In the genomic region with DNA sequence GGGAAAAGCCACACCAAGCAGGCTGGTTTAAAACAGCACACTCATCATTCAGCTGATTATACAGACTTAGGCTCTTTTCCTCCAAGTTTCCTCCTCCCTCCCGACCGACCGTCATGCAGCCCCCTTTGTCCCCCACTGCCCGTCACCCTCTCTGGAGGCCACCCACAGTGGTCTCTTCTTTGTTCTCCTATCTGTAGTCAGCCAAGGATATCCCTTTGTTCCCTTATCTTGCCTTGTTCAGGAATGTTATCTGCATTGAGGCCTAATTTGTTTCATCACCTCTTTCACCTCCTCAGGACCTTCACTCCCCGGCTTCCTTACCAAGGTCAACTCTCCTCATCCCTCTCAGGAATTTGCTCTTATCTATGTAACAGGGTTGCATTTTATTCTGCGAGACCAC, we compare ENCODE assay signal across 14 cellular contexts.
DNase-seq lines count a peak whose midpoint lies in the region; ATAC-seq and TF ChIP-seq lines count a peak whose summit lies in the region.
"Had no signal": no experiment of that assay in that cellular context is flagged by ENCODE, and none has a peak within 500 bp of the region (broad histone marks: within the 10 kb centered on the region; RNA-seq: fewer than 3 reads in every experiment).

No MANE protein-coding gene starts in this region.

- H3K79me1 ChIP-seq in mesendoderm (ENCODE audit: low read length): no peaks in the 10 kb centered on the region

- peak overlapping the region; percentile 96 for H2BK5ac ChIP-seq in mesendoderm (ENCODE audit: low read length)

- H3K27me3 ChIP-seq in HUES48 (ENCODE audit: control insufficient read depth, insufficient read depth, low read length) (no peaks in the 10 kb centered on the region), endodermal cell (ENCODE audit: control insufficient read depth, insufficient read depth, low read length, poor library complexity, severe bottlenecking) (no peaks in the 10 kb centered on the region), mesendoderm (ENCODE audit: insufficient read depth, low read length, poor library complexity) (no peaks in the 10 kb centered on the region), testis (no peaks in the 10 kb centered on the region)
- H3K27me3 ChIP-seq: BE2C had no signal

- peaks cover 9% of the 10 kb centered on the region for H3K27me3 Mint-ChIP-seq in endodermal cell (ENCODE audit: insufficient read depth)

- H3K9ac ChIP-seq in HUES48 (ENCODE audit: low read depth, low read length): no peak overlapping the region
- H3K9ac ChIP-seq in endodermal cell (ENCODE audit: extremely low read depth, low read length, poor library complexity, severe bottlenecking): peak overlapping the region; percentile 33
- H3K9ac ChIP-seq in mesendoderm (ENCODE audit: low read length): no peak overlapping the region

- H3K4me1 ChIP-seq in HUES48 (ENCODE audit: control insufficient read depth, insufficient read depth, low read length) (peaks cover 3% of the 10 kb centered on the region; the same call in 1 of the 2 replicates), endodermal cell (ENCODE audit: control insufficient read depth, insufficient read depth, low read length) (peaks cover 19% of the 10 kb centered on the region), mesendoderm (ENCODE audit: control insufficient read depth, low read depth, low read length) (peaks cover 14% of the 10 kb centered on the region), testis (peaks cover 9% of the 10 kb centered on the region)
- H3K4me1 ChIP-seq: A549, BE2C had no signal

- ATAC-seq in left colon: no peak

- H3K36me3 Mint-ChIP-seq in endodermal cell (ENCODE audit: low read depth): no peaks in the 10 kb centered on the region
- H3K36me3 Mint-ChIP-seq: CD4-positive, alpha-beta memory T cell had no signal

- no peak overlapping the region for H3K4me2 ChIP-seq in mesendoderm (ENCODE audit: low read length)
- H3K4me2 ChIP-seq: A549 had no signal

- intact Hi-C loops in testis (cut with DNase I; ENCODE audit: low total_unique reads): no loop called here
- intact Hi-C loops in left colon (cut with DNase I, micrococcal nuclease): no loop called here

- H3K27ac Mint-ChIP-seq in endodermal cell: peak overlapping the region; percentile 93
- H3K27ac Mint-ChIP-seq: CD4-positive, alpha-beta memory T cell had no signal

- H3K56ac ChIP-seq in mesendoderm (ENCODE audit: low read length): no peak overlapping the region

- peaks cover 32% of the 10 kb centered on the region for H3K4me1 Mint-ChIP-seq in endodermal cell
- H3K4me1 Mint-ChIP-seq: CD4-positive, alpha-beta memory T cell had no signal

- H3K9me3 Mint-ChIP-seq in endodermal cell: no peaks in the 10 kb centered on the region

- H3K27ac ChIP-seq in HUES48 (ENCODE audit: low read depth, low read length) (peak overlapping the region; percentile 23), endodermal cell (ENCODE audit: low read depth, low read length) (peak overlapping the region; percentile 50), mesendoderm (ENCODE audit: low read depth, low read length) (peak overlapping the region; percentile 71), testis (peak overlapping the region; percentile 26 to 77)
- H3K27ac ChIP-seq: A549, C4-2B had no signal

- no peak overlapping the region for H2AK5ac ChIP-seq in mesendoderm (ENCODE audit: low read length)

- TF ChIP-seq POLR2A in testis (IDR thresholded peaks at IDR 0.05): no peak

- H3K18ac ChIP-seq in mesendoderm (ENCODE audit: low read length): peak overlapping the region; percentile 89

- no peaks in the 10 kb centered on the region for H3K36me3 ChIP-seq in HUES48 (ENCODE audit: control insufficient read depth, insufficient read depth, low read length)
- no peaks in the 10 kb centered on the region for H3K36me3 ChIP-seq in endodermal cell (ENCODE audit: control insufficient read depth, insufficient read depth, low read length)
- H3K36me3 ChIP-seq in mesendoderm (ENCODE audit: control insufficient read depth, insufficient read depth, low read length): no peaks in the 10 kb centered on the region
- H3K36me3 ChIP-seq in testis (ENCODE audit: low read depth, missing control alignments): no peaks in the 10 kb centered on the region
- H3K36me3 ChIP-seq: BE2C had no signal

- no peak overlapping the region for H3K23ac ChIP-seq in mesendoderm (ENCODE audit: low read length)

- WGBS in endodermal cell (ENCODE audit: insufficient coverage in 1 of 2, insufficient read length in 1 of 2), 2 experiments: 15 to 25% methylated on average over 5 to 6 of the region's 6 CpGs
- no CpG with 5 or more reads among the region's 6 CpGs for WGBS in mesendoderm (ENCODE audit: extremely low coverage, insufficient coverage, low lambda C conversion rate)
- WGBS in testis, 2 donors: 35 to 49% methylated on average over 6 of the region's 6 CpGs

- H3K9me3 ChIP-seq in HUES48 (ENCODE audit: control insufficient read depth, insufficient read depth, low read length) (no peaks in the 10 kb centered on the region), endodermal cell (ENCODE audit: control insufficient read depth, low read length) (peaks cover 12% of the 10 kb centered on the region), testis (no peaks in the 10 kb centered on the region)
- H3K9me3 ChIP-seq: A549, BE2C had no signal

- H4K5ac ChIP-seq in mesendoderm (ENCODE audit: low read length): no peak overlapping the region

- H3K4me3 ChIP-seq in HUES48 (ENCODE audit: low read depth, low read length) (no peak overlapping the region), endodermal cell (ENCODE audit: low read length) (no peak overlapping the region), mesendoderm (ENCODE audit: low read length) (no peak overlapping the region), testis (no peak overlapping the region)
- H3K4me3 ChIP-seq: A549 had no signal

- H2BK15ac ChIP-seq in mesendoderm (replicated peaks; ENCODE audit: low read depth): no peak overlapping the region

- H3K79me2 ChIP-seq in mesendoderm (ENCODE audit: control insufficient read depth, insufficient read depth, low read length): no peaks in the 10 kb centered on the region

- H2BK120ac ChIP-seq in mesendoderm (ENCODE audit: low read depth, low read length): no peak overlapping the region

- H4K8ac ChIP-seq in mesendoderm (ENCODE audit: low read depth, low read length): no peak overlapping the region

- H3K4ac ChIP-seq in mesendoderm (ENCODE audit: low read depth, low read length): no peak overlapping the region

- TF ChIP-seq CTCF in endodermal cell (conservative IDR thresholded peaks at IDR 0.05) (no peak), testis (IDR thresholded peaks at IDR 0.05) (no peak)

- DNase-seq in endodermal cell: peak; percentile 83
- DNase-seq in mesendoderm: peak; percentile 97
- DNase-seq in testis: no peak
- DNase-seq in left colon: no peak
- no peak for DNase-seq in hepatic stellate cell (ENCODE audit: low spot score)
- no peak for DNase-seq in NCI-H748 (lab: John Stamatoyannopoulos, UW; ENCODE audit: unreplicated experiment)
- DNase-seq in COLO829 (ENCODE audit: low spot score): no peak
- DNase-seq: BE2C; CD4-positive, alpha-beta memory T cell; COR-L47; GF-D8 had no signal

- peak overlapping the region; percentile 15 for H3K4me3 Mint-ChIP-seq in endodermal cell
- H3K4me3 Mint-ChIP-seq: CD4-positive, alpha-beta memory T cell had no signal

Comparison
In these comparisons a context has a peak if more than half of its experiments do, and no peak if none do; other contexts are left out.
1. DNase-seq: peak in endodermal cell (single experiment) and mesendoderm (single experiment); none in testis (single experiment), left colon (0 of 2), hepatic stellate cell (single experiment), NCI-H748 (single experiment) and COLO829 (single experiment).
2. Peak in every context shown above with its lines, with median percentiles within 50 percentile points of each other: H3K27ac ChIP-seq.